In genomic region chr13:105773241-105773640, GRCh38 we compare ENCODE assay signal across 1 cellular context.
TF ChIP-seq lines count a peak whose summit lies in the region.

No MANE protein-coding gene starts in this region.

TF ChIP-seq in WTC11, 78 proteins besides CTCF, POLR2A, EP300 and RAD21 (continued from another document):
- TF ChIP-seq ATF1 (CRISPR knock-in tag; IDR thresholded peaks at IDR 0.05), result no peak
- no peak for TF ChIP-seq NFYB (CRISPR knock-in tag; conservative IDR thresholded peaks at IDR 0.05; ENCODE audit: low read depth)
